ENCODE assay signal across 2 cellular contexts in genomic region chr12:10086387-10086786, GRCh38.
A peak's percentile ranks its signal among the peaks of the same experiment; 100 is the strongest.
TF ChIP-seq lines count a peak whose summit lies in the region.

No MANE protein-coding gene starts in this region.

TF ChIP-seq in liver, 16 proteins besides CTCF, POLR2A, EP300 and RAD21:
- no peak for TF ChIP-seq NR2F2 (IDR thresholded peaks at IDR 0.05)
- no peak for TF ChIP-seq FOXA1 (IDR thresholded peaks at IDR 0.05)
- no peak for TF ChIP-seq GABPA (IDR thresholded peaks at IDR 0.05 in 1 of 2, conservative IDR thresholded peaks at IDR 0.05 in 1 of 2)
- TF ChIP-seq HNF4G (IDR thresholded peaks at IDR 0.05): peak; percentile 46
- peak; percentile 50 to 68 for TF ChIP-seq RXRA (IDR thresholded peaks at IDR 0.05)
- TF ChIP-seq YY1 (IDR thresholded peaks at IDR 0.05): no peak
- TF ChIP-seq HNF4A (conservative IDR thresholded peaks at IDR 0.05): peak; percentile 80 to 83
- TF ChIP-seq, protein P1, sequence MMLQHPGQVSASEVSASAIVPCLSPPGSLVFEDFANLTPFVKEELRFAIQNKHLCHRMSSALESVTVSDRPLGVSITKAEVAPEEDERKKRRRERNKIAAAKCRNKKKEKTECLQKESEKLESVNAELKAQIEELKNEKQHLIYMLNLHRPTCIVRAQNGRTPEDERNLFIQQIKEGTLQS (IDR thresholded peaks at IDR 0.05): no peak
- TF ChIP-seq ZBTB33 (IDR thresholded peaks at IDR 0.05): no peak
- no peak for TF ChIP-seq EGR1 (IDR thresholded peaks at IDR 0.05; ENCODE audit: low read depth in 2 of 2)
- no peak for TF ChIP-seq TAF1 (conservative IDR thresholded peaks at IDR 0.05)
- TF ChIP-seq FOXA2 (IDR thresholded peaks at IDR 0.05): no peak
- no peak for TF ChIP-seq JUND (IDR thresholded peaks at IDR 0.05)
- peak; percentile 81 for TF ChIP-seq SP1 (IDR thresholded peaks at IDR 0.05)
- TF ChIP-seq, protein P2, sequence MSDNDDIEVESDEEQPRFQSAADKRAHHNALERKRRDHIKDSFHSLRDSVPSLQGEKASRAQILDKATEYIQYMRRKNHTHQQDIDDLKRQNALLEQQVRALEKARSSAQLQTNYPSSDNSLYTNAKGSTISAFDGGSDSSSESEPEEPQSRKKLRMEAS (IDR thresholded peaks at IDR 0.05): no peak
- TF ChIP-seq, protein P3, sequence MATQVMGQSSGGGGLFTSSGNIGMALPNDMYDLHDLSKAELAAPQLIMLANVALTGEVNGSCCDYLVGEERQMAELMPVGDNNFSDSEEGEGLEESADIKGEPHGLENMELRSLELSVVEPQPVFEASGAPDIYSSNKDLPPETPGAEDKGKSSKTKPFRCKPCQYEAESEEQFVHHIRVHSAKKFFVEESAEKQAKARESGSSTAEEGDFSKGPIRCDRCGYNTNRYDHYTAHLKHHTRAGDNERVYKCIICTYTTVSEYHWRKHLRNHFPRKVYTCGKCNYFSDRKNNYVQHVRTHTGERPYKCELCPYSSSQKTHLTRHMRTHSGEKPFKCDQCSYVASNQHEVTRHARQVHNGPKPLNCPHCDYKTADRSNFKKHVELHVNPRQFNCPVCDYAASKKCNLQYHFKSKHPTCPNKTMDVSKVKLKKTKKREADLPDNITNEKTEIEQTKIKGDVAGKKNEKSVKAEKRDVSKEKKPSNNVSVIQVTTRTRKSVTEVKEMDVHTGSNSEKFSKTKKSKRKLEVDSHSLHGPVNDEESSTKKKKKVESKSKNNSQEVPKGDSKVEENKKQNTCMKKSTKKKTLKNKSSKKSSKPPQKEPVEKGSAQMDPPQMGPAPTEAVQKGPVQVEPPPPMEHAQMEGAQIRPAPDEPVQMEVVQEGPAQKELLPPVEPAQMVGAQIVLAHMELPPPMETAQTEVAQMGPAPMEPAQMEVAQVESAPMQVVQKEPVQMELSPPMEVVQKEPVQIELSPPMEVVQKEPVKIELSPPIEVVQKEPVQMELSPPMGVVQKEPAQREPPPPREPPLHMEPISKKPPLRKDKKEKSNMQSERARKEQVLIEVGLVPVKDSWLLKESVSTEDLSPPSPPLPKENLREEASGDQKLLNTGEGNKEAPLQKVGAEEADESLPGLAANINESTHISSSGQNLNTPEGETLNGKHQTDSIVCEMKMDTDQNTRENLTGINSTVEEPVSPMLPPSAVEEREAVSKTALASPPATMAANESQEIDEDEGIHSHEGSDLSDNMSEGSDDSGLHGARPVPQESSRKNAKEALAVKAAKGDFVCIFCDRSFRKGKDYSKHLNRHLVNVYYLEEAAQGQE (IDR thresholded peaks at IDR 0.05): peak; percentile 15
TF ChIP-seq in liver: peak in this region for 5.

TF ChIP-seq in HepG2, 621 proteins besides CTCF, POLR2A, EP300 and RAD21:
- TF ChIP-seq SIX4 (CRISPR knock-in tag; IDR thresholded peaks at IDR 0.05) (no peak), LBX2 (CRISPR knock-in tag; IDR thresholded peaks at IDR 0.05; ENCODE audit: borderline replicate concordance) (no peak), DR1 (CRISPR knock-in tag; IDR thresholded peaks at IDR 0.05) (no peak), PREB (CRISPR knock-in tag; IDR thresholded peaks at IDR 0.05) (no peak), TEAD2 (CRISPR knock-in tag; IDR thresholded peaks at IDR 0.05) (no peak), BRCA1 (CRISPR knock-in tag; IDR thresholded peaks at IDR 0.05) (no peak), PAXIP1 (CRISPR knock-in tag; conservative IDR thresholded peaks at IDR 0.05) (no peak), ZNF614 (CRISPR knock-in tag; IDR thresholded peaks at IDR 0.05; ENCODE audit: borderline replicate concordance) (no peak), ZNF234 (CRISPR knock-in tag; conservative IDR thresholded peaks at IDR 0.05) (no peak), ZZZ3 (CRISPR knock-in tag; IDR thresholded peaks at IDR 0.05; ENCODE audit: borderline replicate concordance) (no peak), KIAA2018 (CRISPR knock-in tag; IDR thresholded peaks at IDR 0.05; ENCODE audit: borderline replicate concordance) (no peak), ZNF557 (CRISPR knock-in tag; IDR thresholded peaks at IDR 0.05) (no peak), ONECUT2 (CRISPR knock-in tag; IDR thresholded peaks at IDR 0.05) (no peak), POLR2AphosphoS2 (IDR thresholded peaks at IDR 0.05; ENCODE audit: low read depth, low read length) (no peak), ZNF383 (CRISPR knock-in tag; IDR thresholded peaks at IDR 0.05; ENCODE audit: borderline replicate concordance) (no peak), SP5 (CRISPR knock-in tag; IDR thresholded peaks at IDR 0.05; ENCODE audit: borderline replicate concordance, low read depth) (no peak)
